21 cellular contexts compared by ENCODE assay signal in genomic region chr1:160642281-160642644, GRCh38. TPM values are rescaled to one million over a fixed set of nuclear protein-coding genes. Genes with fewer than 3 reads are reported as not detected.
DNase-seq lines count a peak whose midpoint lies in the region; ATAC-seq and TF ChIP-seq lines count a peak whose summit lies in the region.
"Had no signal": no experiment of that assay in that cellular context is flagged by ENCODE, and none has a peak within 500 bp of the region (broad histone marks: within the 10 kb centered on the region; RNA-seq: fewer than 3 reads in every experiment).

No MANE protein-coding gene starts in this region.

- TF ChIP-seq CTCF in CD8-positive, alpha-beta T cell (IDR thresholded peaks at IDR 0.05), result no peak

- CTCF ChIA-PET in CD8-positive, alpha-beta T cell (lab: Charles Lee), result interaction anchor here (0.8 to 1.8 kb wide), 4 partner anchors 23 to 209 kb away, joined by 3 read pairs; no protein-coding TSS in a partner anchor

- peaks cover 66% of the 10 kb centered on the region for H3K4me1 Mint-ChIP-seq in T-helper 1 cell treated with Interleukin-12 subunit alpha and Interleukin-12 subunit beta and Interleukin-4 antibody, amounts not matched to agents 30 μg/mL and 1 μg/mL, for 36 hours (ENCODE audit: low read depth)
- peaks cover 95% of the 10 kb centered on the region for H3K4me1 Mint-ChIP-seq in CD8-positive, alpha-beta T cell (ENCODE audit: low read depth)
- H3K4me1 Mint-ChIP-seq in T-helper 17 cell, result peaks cover 75% of the 10 kb centered on the region

- peaks cover 80% of the 10 kb centered on the region for H3K36me3 Mint-ChIP-seq in T-helper 1 cell treated with Interleukin-12 subunit alpha and Interleukin-12 subunit beta and Interleukin-4 antibody, amounts not matched to agents 30 μg/mL and 1 μg/mL, for 36 hours (ENCODE audit: low read depth)
- H3K36me3 Mint-ChIP-seq in CD8-positive, alpha-beta T cell, result peaks cover 17% of the 10 kb centered on the region
- peaks cover 27% of the 10 kb centered on the region for H3K36me3 Mint-ChIP-seq in T-helper 17 cell (ENCODE audit: low read depth)
- H3K36me3 Mint-ChIP-seq: mesothelial cell of epicardium had no signal

- H3K4me3 Mint-ChIP-seq in T-helper 1 cell treated with Interleukin-12 subunit alpha and Interleukin-12 subunit beta and Interleukin-4 antibody, amounts not matched to agents 30 μg/mL and 1 μg/mL, for 36 hours, result peak overlapping the region; percentile 95
- peak overlapping the region; percentile 87 for H3K4me3 Mint-ChIP-seq in CD8-positive, alpha-beta T cell
- H3K4me3 Mint-ChIP-seq in T-helper 17 cell, result peak overlapping the region; percentile 99
- H3K4me3 Mint-ChIP-seq: mesothelial cell of epicardium had no signal

- H3K27ac ChIP-seq in CD8-positive, alpha-beta T cell (ENCODE audit: low read depth, low read length), result no peak overlapping the region
- H3K27ac ChIP-seq in effector memory CD4-positive, alpha-beta T cell (ENCODE audit: insufficient read depth, low read length, poor library complexity, severe bottlenecking), result peak overlapping the region; percentile 89
- H3K27ac ChIP-seq: 22Rv1, brain microvascular endothelial cell, gastrocnemius medialis, tibial artery had no signal

- intact Hi-C loops in CD8-positive, alpha-beta T cell (cut with DNase I, micrococcal nuclease), result loop anchor here in 1 of 2 experiments (2.0 kb wide), 1 partner anchor 19 kb away; no protein-coding TSS in a partner anchor

- H3K27me3 Mint-ChIP-seq in T-helper 1 cell treated with Interleukin-12 subunit alpha and Interleukin-12 subunit beta and Interleukin-4 antibody, amounts not matched to agents 30 μg/mL and 1 μg/mL, for 36 hours (ENCODE audit: low read depth), result no peaks in the 10 kb centered on the region
- H3K27me3 Mint-ChIP-seq in CD8-positive, alpha-beta T cell (ENCODE audit: low read depth), result no peaks in the 10 kb centered on the region
- no peaks in the 10 kb centered on the region for H3K27me3 Mint-ChIP-seq in T-helper 17 cell

- H3K4me3 ChIP-seq in CD8-positive, alpha-beta T cell (ENCODE audit: low read depth, low read length), result no peak overlapping the region
- peak overlapping the region; percentile 78 for H3K4me3 ChIP-seq in effector memory CD4-positive, alpha-beta T cell (ENCODE audit: insufficient read depth, low read depth, low read length, poor library complexity, severe bottlenecking)
- H3K4me3 ChIP-seq: gastrocnemius medialis, tibial artery had no signal

- ATAC-seq in CD8-positive, alpha-beta T cell, result no peak
- ATAC-seq in T-helper 17 cell (no peak), GM21528 (IDR thresholded peaks at IDR 0.05; ENCODE audit: low FRiP score, unreplicated experiment) (no peak)
- ATAC-seq: gastrocnemius medialis, Panc1 had no signal

- no peaks in the 10 kb centered on the region for H3K9me3 ChIP-seq in CD8-positive, alpha-beta T cell (ENCODE audit: low read length)
- H3K9me3 ChIP-seq in T-helper 17 cell (ENCODE audit: control insufficient read depth, low read length, poor library complexity, severe bottlenecking), result peaks cover 15% of the 10 kb centered on the region
- no peaks in the 10 kb centered on the region for H3K9me3 ChIP-seq in effector memory CD4-positive, alpha-beta T cell (ENCODE audit: control insufficient read depth, low read length)
- H3K9me3 ChIP-seq: gastrocnemius medialis, tibial artery had no signal

- no peaks in the 10 kb centered on the region for H3K9me3 Mint-ChIP-seq in T-helper 1 cell treated with Interleukin-12 subunit alpha and Interleukin-12 subunit beta and Interleukin-4 antibody, amounts not matched to agents 30 μg/mL and 1 μg/mL, for 36 hours
- H3K9me3 Mint-ChIP-seq in CD8-positive, alpha-beta T cell, result no peaks in the 10 kb centered on the region
- H3K9me3 Mint-ChIP-seq: mesothelial cell of epicardium had no signal

- POLR2A ChIA-PET in CD8-positive, alpha-beta T cell (lab: Charles Lee), result interaction anchor here (0.6 to 2.0 kb wide), 5 partner anchors 11 to 32 kb away, joined by 3 to 7 read pairs (median 3); no protein-coding TSS in a partner anchor

- H3K27me3 ChIP-seq in CD8-positive, alpha-beta T cell (ENCODE audit: insufficient read depth, low read length), result no peaks in the 10 kb centered on the region
- no peaks in the 10 kb centered on the region for H3K27me3 ChIP-seq in effector memory CD4-positive, alpha-beta T cell (replicated peaks; ENCODE audit: control insufficient read depth, insufficient read depth, low read length, poor library complexity, severe bottlenecking)
- H3K27me3 ChIP-seq: brain microvascular endothelial cell, gastrocnemius medialis, tibial artery had no signal

- DNase-seq in T-helper 1 cell, result no peak
- no peak for DNase-seq in CD8-positive, alpha-beta T cell
- DNase-seq in T-helper 17 cell, result no peak
- DNase-seq in effector memory CD4-positive, alpha-beta T cell, result no peak
- no peak for DNase-seq in DMS79 (lab: John Stamatoyannopoulos, UW)
- no peak for DNase-seq in HuH-7.5 (ENCODE audit: low spot score)
- DNase-seq: activated CD8-positive, alpha-beta memory T cell treated with anti-CD3 and anti-CD28 coated beads for 24 hours; brain microvascular endothelial cell; DMS153; gastrocnemius medialis; H7; NCI-H146; NCI-H226; tibial artery had no signal

- H3K4me1 ChIP-seq in CD8-positive, alpha-beta T cell (ENCODE audit: insufficient read depth, low read length), result peaks cover 92% of the 10 kb centered on the region
- H3K4me1 ChIP-seq in effector memory CD4-positive, alpha-beta T cell (ENCODE audit: control insufficient read depth, insufficient read depth, low read length, poor library complexity, severe bottlenecking), result peaks cover 65% of the 10 kb centered on the region
- H3K4me1 ChIP-seq: gastrocnemius medialis, tibial artery had no signal

- peak overlapping the region; percentile 93 for H3K27ac Mint-ChIP-seq in T-helper 1 cell treated with Interleukin-12 subunit alpha and Interleukin-12 subunit beta and Interleukin-4 antibody, amounts not matched to agents 30 μg/mL and 1 μg/mL, for 36 hours
- H3K27ac Mint-ChIP-seq in CD8-positive, alpha-beta T cell, result peak overlapping the region; percentile 94
- H3K27ac Mint-ChIP-seq in T-helper 17 cell, result peak overlapping the region; percentile 99
- H3K27ac Mint-ChIP-seq: mesothelial cell of epicardium had no signal

- no peaks in the 10 kb centered on the region for H3K36me3 ChIP-seq in CD8-positive, alpha-beta T cell (ENCODE audit: insufficient read depth, low read length)
- H3K36me3 ChIP-seq in effector memory CD4-positive, alpha-beta T cell (ENCODE audit: control insufficient read depth, insufficient read depth, low read length), result peaks cover 3% of the 10 kb centered on the region
- H3K36me3 ChIP-seq: brain microvascular endothelial cell, gastrocnemius medialis, tibial artery had no signal

RNA-seq across cellular contexts. Expression of gene SLAMF1, which starts 4.6 kb away (rescaled TPM):
- total RNA-seq in CD8-positive, alpha-beta T cell, result 10 to 100 TPM; 12.8 to 18.6 TPM
- 10 to 100 TPM; 67.8 to 70.6 TPM for total RNA-seq in T-helper 17 cell
- total RNA-seq: epithelial cell of proximal tubule, gastrocnemius medialis, H7, M059J, mesothelial cell of epicardium had no signal
